13 cellular contexts compared by ENCODE assay signal in the genomic region with DNA sequence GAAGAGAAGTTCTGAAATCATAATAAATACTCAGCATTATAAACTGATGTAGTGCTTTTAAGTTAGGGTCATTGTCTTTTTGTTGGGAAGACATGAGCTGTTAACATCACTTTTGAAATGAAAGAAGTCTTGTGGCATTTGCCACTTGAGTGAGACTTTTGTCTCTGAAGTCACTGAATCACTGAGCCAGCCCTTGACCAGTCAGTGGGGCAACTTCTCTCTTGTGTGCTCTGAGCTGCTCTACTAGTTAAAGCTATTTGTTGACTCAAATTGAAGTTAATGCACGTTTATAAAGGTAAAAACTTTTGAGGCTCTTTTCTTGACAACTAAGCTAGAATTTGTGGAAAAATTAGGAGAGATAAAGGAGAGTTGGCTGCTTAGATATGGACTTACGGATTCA.
"Had no signal": no experiment of that assay in that cellular context is flagged by ENCODE, and none has a peak within 500 bp of the region (broad histone marks: within the 10 kb centered on the region; RNA-seq: fewer than 3 reads in every experiment).

No MANE protein-coding gene starts in this region.

- DNase-seq: activated CD4-positive, alpha-beta T cell treated with anti-CD3 and anti-CD28 coated beads for 4 hours; activated CD8-positive, alpha-beta memory T cell treated with anti-CD3 and anti-CD28 coated beads for 24 hours; activated gamma-delta T cell; gastrocnemius medialis; kidney; psoas muscle; stimulated activated naive CD8-positive, alpha-beta T cell treated with anti-CD3 and anti-CD28 coated beads, Interleukin-15, Interleukin-2, amounts not matched to agents 100 U/mL and 50 U/mL, for 24 hours; T1000 had no signal

- H3K27me3 ChIP-seq: cardiac muscle cell, gastrocnemius medialis, suprapubic skin had no signal

- H3K27ac ChIP-seq: psoas muscle, suprapubic skin, VCaP had no signal

- H3K27ac Mint-ChIP-seq: nephron had no signal

- H3K4me3 Mint-ChIP-seq: nephron had no signal

- ATAC-seq: gastrocnemius medialis; psoas muscle; sciatic nerve; stimulated activated naive CD8-positive, alpha-beta T cell treated with anti-CD3 and anti-CD28 coated beads, Interleukin-15, Interleukin-2, amounts not matched to agents 100 U/mL and 50 U/mL, for 24 hours had no signal

- H3K4me3 ChIP-seq: cardiac muscle cell, gastrocnemius medialis, psoas muscle, suprapubic skin had no signal

- H3K9me3 ChIP-seq: gastrocnemius medialis, psoas muscle, suprapubic skin had no signal

- H3K9me3 Mint-ChIP-seq: nephron had no signal
